In genomic region chr1:196678510-196678884, GRCh38 we compare ENCODE assay signal across 20 cellular contexts. TPM values are rescaled to one million over a fixed set of nuclear protein-coding genes. Genes with fewer than 3 reads are reported as not detected.
DNase-seq lines count a peak whose midpoint lies in the region; ATAC-seq, FAIRE-seq and TF ChIP-seq lines count a peak whose summit lies in the region.
"Had no signal": no experiment of that assay in that cellular context is flagged by ENCODE, and none has a peak within 500 bp of the region (broad histone marks: within the 10 kb centered on the region; RNA-seq: fewer than 3 reads in every experiment).

No MANE protein-coding gene starts in this region.

- H3K4me2 ChIP-seq in endothelial cell of umbilical vein (ENCODE audit: insufficient read depth, low read length): no peak overlapping the region

- no peak overlapping the region for H3K27ac ChIP-seq in endothelial cell of umbilical vein (ENCODE audit: insufficient read depth, low read depth, low read length)
- no peak overlapping the region for H3K27ac ChIP-seq in heart right ventricle
- H3K27ac ChIP-seq: coronary artery, foreskin keratinocyte, Peyer's patch, thyroid gland had no signal

- no peaks in the 10 kb centered on the region for H4K20me1 ChIP-seq in endothelial cell of umbilical vein (replicated peaks; ENCODE audit: control insufficient read depth, extremely low read depth, insufficient read depth, low read length)

- dilution Hi-C loops in endothelial cell of umbilical vein (cut with MboI; ENCODE audit: extremely low pct_ligation_motif_present, low sequenced_read_pairs): no loop called here

- intact Hi-C loops in endothelial cell of umbilical vein (cut with micrococcal nuclease): no loop called here
- intact Hi-C loops in heart right ventricle (cut with DNase I): no loop called here

- no peak for TF ChIP-seq CTCF in endothelial cell of umbilical vein (IDR thresholded peaks at IDR 0.05; ENCODE audit: extremely low read depth in 1 of 2, insufficient read depth in 1 of 2, low read depth in 1 of 2, low read length in 2 of 2)
- TF ChIP-seq CTCF in mesothelial cell of epicardium (IDR thresholded peaks at IDR 0.05; ENCODE audit: unreplicated experiment): no peak
- no peak for TF ChIP-seq CTCF in heart right ventricle (IDR thresholded peaks at IDR 0.05)

- H3K27ac Mint-ChIP-seq in mesothelial cell of epicardium: peak overlapping the region; percentile 10
- no peak overlapping the region for H3K27ac Mint-ChIP-seq in activated CD8-positive, alpha-beta memory T cell treated with anti-CD3 and anti-CD28 coated beads, Interleukin-2, amount 10 ng/mL, durations not matched to agents 7 days and 5 days
- H3K27ac Mint-ChIP-seq: activated naive CD8-positive, alpha-beta T cell treated with anti-CD3 and anti-CD28 coated beads, Interleukin-2, amount 50 U/mL, for 24 hours; immature natural killer cell had no signal

- POLR2A ChIA-PET in endothelial cell of umbilical vein (lab: Charles Lee): no interaction called here

- H3K9me3 Mint-ChIP-seq in mesothelial cell of epicardium: peaks cover 3% of the 10 kb centered on the region
- H3K9me3 Mint-ChIP-seq in activated CD8-positive, alpha-beta memory T cell treated with anti-CD3 and anti-CD28 coated beads, Interleukin-2, amount 10 ng/mL, durations not matched to agents 7 days and 5 days (ENCODE audit: low read depth): no peaks in the 10 kb centered on the region
- H3K9me3 Mint-ChIP-seq: activated naive CD8-positive, alpha-beta T cell treated with anti-CD3 and anti-CD28 coated beads, Interleukin-2, amount 50 U/mL, for 24 hours; activated T-cell treated with anti-CD3 and anti-CD28 coated beads, Interleukin-2, amount 50 U/mL, for 4 hours had no signal

- H3K36me3 ChIP-seq in endothelial cell of umbilical vein (ENCODE audit: control insufficient read depth in 2 of 2, extremely low read depth in 1 of 2, insufficient read depth in 2 of 2, low read length in 2 of 2) (no peaks in the 10 kb centered on the region), heart right ventricle (peaks cover 0 to 74% (median 0%) of the 10 kb centered on the region in 9 donors)
- H3K36me3 ChIP-seq: Peyer's patch had no signal

- no peak for FAIRE-seq in endothelial cell of umbilical vein (lab: Jason Lieb, UNC)
- FAIRE-seq: GM18507 had no signal

- no peaks in the 10 kb centered on the region for H3K27me3 Mint-ChIP-seq in mesothelial cell of epicardium (ENCODE audit: low read depth)
- no peaks in the 10 kb centered on the region for H3K27me3 Mint-ChIP-seq in activated CD8-positive, alpha-beta memory T cell treated with anti-CD3 and anti-CD28 coated beads, Interleukin-2, amount 10 ng/mL, durations not matched to agents 7 days and 5 days
- H3K27me3 Mint-ChIP-seq: activated naive CD8-positive, alpha-beta T cell treated with anti-CD3 and anti-CD28 coated beads, Interleukin-2, amount 50 U/mL, for 24 hours had no signal

- H3K4me3 Mint-ChIP-seq in mesothelial cell of epicardium: no peak overlapping the region
- H3K4me3 Mint-ChIP-seq in activated CD8-positive, alpha-beta memory T cell treated with anti-CD3 and anti-CD28 coated beads, Interleukin-2, amount 10 ng/mL, durations not matched to agents 7 days and 5 days: no peak overlapping the region
- H3K4me3 Mint-ChIP-seq: activated naive CD8-positive, alpha-beta T cell treated with anti-CD3 and anti-CD28 coated beads, Interleukin-2, amount 50 U/mL, for 24 hours; activated T-cell treated with anti-CD3 and anti-CD28 coated beads, Interleukin-2, amount 50 U/mL, for 4 hours; immature natural killer cell had no signal

- H3K4me1 Mint-ChIP-seq in mesothelial cell of epicardium: peaks cover 9% of the 10 kb centered on the region
- no peaks in the 10 kb centered on the region for H3K4me1 Mint-ChIP-seq in activated CD8-positive, alpha-beta memory T cell treated with anti-CD3 and anti-CD28 coated beads, Interleukin-2, amount 10 ng/mL, durations not matched to agents 7 days and 5 days
- H3K4me1 Mint-ChIP-seq: activated naive CD8-positive, alpha-beta T cell treated with anti-CD3 and anti-CD28 coated beads, Interleukin-2, amount 50 U/mL, for 24 hours; immature natural killer cell had no signal

- 44 to 67% methylated on average over 3 of the region's 3 CpGs for WGBS in heart right ventricle, 2 donors

- H3K36me3 Mint-ChIP-seq in mesothelial cell of epicardium: no peaks in the 10 kb centered on the region
- H3K36me3 Mint-ChIP-seq in activated CD8-positive, alpha-beta memory T cell treated with anti-CD3 and anti-CD28 coated beads, Interleukin-2, amount 10 ng/mL, durations not matched to agents 7 days and 5 days: peaks cover 1% of the 10 kb centered on the region

- H3K9me3 ChIP-seq in endothelial cell of umbilical vein (replicated peaks; ENCODE audit: control insufficient read depth, insufficient read depth, low read length) (no peaks in the 10 kb centered on the region), heart right ventricle (no peaks in the 10 kb centered on the region)
- H3K9me3 ChIP-seq: Peyer's patch, thyroid gland had no signal

- H3K9ac ChIP-seq in endothelial cell of umbilical vein (replicated peaks; ENCODE audit: extremely low read depth, insufficient read depth, low read length): no peak overlapping the region

- CTCF ChIA-PET in endothelial cell of umbilical vein (lab: Charles Lee): no interaction called here
- CTCF ChIA-PET in activated CD8-positive, alpha-beta memory T cell treated with anti-CD3 and anti-CD28 coated beads, Interleukin-2, amount 10 ng/mL, durations not matched to agents 7 days and 5 days (lab: Charles Lee): no interaction called here

- TF ChIP-seq POLR2A in endothelial cell of umbilical vein (IDR thresholded peaks at IDR 0.05; ENCODE audit: low read depth, low read length) (no peak), GM18505 (IDR thresholded peaks at IDR 0.05; ENCODE audit: borderline replicate concordance, extremely low read depth, insufficient read depth, insufficient read length) (no peak)

- no peaks in the 10 kb centered on the region for H3K79me2 ChIP-seq in endothelial cell of umbilical vein (ENCODE audit: control insufficient read depth, insufficient read depth, low read length)

- BruUV-seq in endothelial cell of umbilical vein (replicated peaks; lab: Mats Ljungman, UMichigan): no TSS peak

- no peaks in the 10 kb centered on the region for H3K9me1 ChIP-seq in endothelial cell of umbilical vein (replicated peaks; ENCODE audit: control insufficient read depth, extremely low read depth, insufficient read depth, low read length)

- peaks cover 12% of the 10 kb centered on the region for H3K4me1 ChIP-seq in endothelial cell of umbilical vein (ENCODE audit: control insufficient read depth, extremely low read depth, insufficient read depth, low read length)
- H3K4me1 ChIP-seq in heart right ventricle: no peaks in the 10 kb centered on the region
- H3K4me1 ChIP-seq: Peyer's patch, thyroid gland had no signal

- H3K4me3 ChIP-seq in endothelial cell of umbilical vein (replicated peaks in 1 of 3; ENCODE audit: insufficient read depth in 1 of 3, low read depth in 1 of 3, low read length in 3 of 3) (no peak overlapping the region), heart right ventricle (no peak overlapping the region)
- H3K4me3 ChIP-seq: coronary artery, Peyer's patch, thyroid gland had no signal

- no peaks in the 10 kb centered on the region for H3K27me3 ChIP-seq in endothelial cell of umbilical vein (ENCODE audit: control insufficient read depth in 2 of 2, insufficient read depth in 2 of 2, low read length in 2 of 2)
- no peaks in the 10 kb centered on the region for H3K27me3 ChIP-seq in heart right ventricle
- H3K27me3 ChIP-seq: foreskin keratinocyte, Peyer's patch, thyroid gland had no signal

- peak overlapping the region; percentile 40 for H2AFZ ChIP-seq in endothelial cell of umbilical vein (ENCODE audit: low read depth, low read length)

- no peak for ATAC-seq in heart right ventricle
- no peak for ATAC-seq in GM18505 (IDR thresholded peaks at IDR 0.05; ENCODE audit: unreplicated experiment)
- no peak for ATAC-seq in activated CD8-positive, alpha-beta memory T cell treated with anti-CD3 and anti-CD28 coated beads, Interleukin-2, amount 10 ng/mL, durations not matched to agents 7 days and 5 days
- ATAC-seq: activated naive CD8-positive, alpha-beta T cell treated with anti-CD3 and anti-CD28 coated beads, Interleukin-2, amount 50 U/mL, for 24 hours; activated T-cell treated with anti-CD3 and anti-CD28 coated beads, Interleukin-2, amount 50 U/mL, for 4 hours; foreskin keratinocyte had no signal

- peak; percentile 17 for DNase-seq in Daoy (ENCODE audit: low read depth)
- peak; percentile 39 for DNase-seq in RPMI7951 (ENCODE audit: low read depth)
- DNase-seq in endothelial cell of umbilical vein (ENCODE audit: low read depth, low spot score): no peak
- no peak for DNase-seq in mesothelial cell of epicardium (ENCODE audit: low spot score in 2 of 2, unreplicated experiment in 2 of 2)
- DNase-seq in heart right ventricle: no peak
- DNase-seq in NOMO-1 treated with dmso at 0.1 percent for 144 hours (lab: John Stamatoyannopoulos, UW; ENCODE audit: unreplicated experiment): no peak
- DNase-seq in activated CD8-positive, alpha-beta memory T cell treated with anti-CD3 and anti-CD28 coated beads, Interleukin-2, amount 10 ng/mL, durations not matched to agents 7 days and 5 days: no peak
- DNase-seq: activated CD4-positive, alpha-beta T cell treated with anti-CD3 and anti-CD28 coated beads for 48 hours; activated naive CD8-positive, alpha-beta T cell treated with anti-CD3 and anti-CD28 coated beads, Interleukin-2, amount 50 U/mL, for 24 hours; activated T-cell treated with anti-CD3 and anti-CD28 coated beads, Interleukin-2, amount 50 U/mL, for 4 hours; immature natural killer cell; Kasumi-1; NCI-H187; NCI-H524 treated with DMSO at 0.1 percent for 48 hours; Peyer's patch; thyroid gland had no signal

TF ChIP-seq in endothelial cell of umbilical vein, 7 proteins besides CTCF, POLR2A, EP300 and RAD21 (continues in another document):
- no peak for TF ChIP-seq GATA2 (IDR thresholded peaks at IDR 0.05; ENCODE audit: insufficient read depth, insufficient read length, low read depth, low read length)

RNA-seq across cellular contexts. Expression of gene CFH, which starts 26.7 kb away (rescaled TPM):
- 3.8 and 4.4 TPM in 2 replicates for total RNA-seq in Daoy (2014; rRNA removed; shearing (Covaris generic))
- total RNA-seq in RPMI7951 (2014; rRNA removed; shearing (Covaris generic)): 2.3 and 2.9 TPM in 2 replicates
- 19.3 and 25.3 TPM in 2 replicates for total RNA-seq in endothelial cell of umbilical vein
- polyA plus RNA-seq in endothelial cell of umbilical vein: 17.4 and 20.7 TPM in 2 replicates
- 15.9 and 19.4 TPM in 2 replicates for polyA plus RNA-seq in endothelial cell of umbilical vein (2011; cell fraction: cytosol; rRNA removed)
- 51.8 and 61.0 TPM in 2 replicates for polyA plus RNA-seq in endothelial cell of umbilical vein (2011; cell fraction: nucleus; rRNA removed)
- 63.2 and 135 TPM in 2 replicates for polyA plus RNA-seq in endothelial cell of umbilical vein (2012)
- 19.0 and 25.2 TPM in 2 replicates for polyA minus RNA-seq in endothelial cell of umbilical vein
- 44.1 TPM for polyA minus RNA-seq in endothelial cell of umbilical vein (2011; cell fraction: cytosol; rRNA and poly(A)+ RNA removed)
- 32.7 and 33.4 TPM in 2 replicates for polyA minus RNA-seq in endothelial cell of umbilical vein (2011; cell fraction: nucleus; rRNA and poly(A)+ RNA removed)
- 8.7 to 11.4 TPM (median 8.8 TPM) in 3 replicates for total RNA-seq in mesothelial cell of epicardium
- total RNA-seq in heart right ventricle: 10 to 100 TPM; 12.7 to 50.5 (median 28.5) TPM
- polyA plus RNA-seq in heart right ventricle: 10 to 100 TPM; 14.6 to 34.0 TPM
- 10 to 100 TPM in 1 of 2 experiments, 1 to 10 TPM in 1; 5.0 to 13.3 TPM for total RNA-seq in activated CD8-positive, alpha-beta memory T cell treated with anti-CD3 and anti-CD28 coated beads, Interleukin-2, amount 10 ng/mL, durations not matched to agents 7 days and 5 days

Comparison
In these comparisons a context has a peak if more than half of its experiments do, and no peak if none do; other contexts are left out.
1. DNase-seq: peak in Daoy (single experiment) and RPMI7951 (single experiment); none in endothelial cell of umbilical vein (single experiment), mesothelial cell of epicardium (0 of 2), heart right ventricle (0 of 2), NOMO-1 treated with dmso at 0.1 percent for 144 hours (single experiment) and activated CD8-positive, alpha-beta memory T cell treated with anti-CD3 and anti-CD28 coated beads, Interleukin-2, amount 10 ng/mL, durations not matched to agents 7 days and 5 days (single experiment).